Comparison of ENCODE assay signal across 19 cellular contexts in genomic region chr1:38892976-38893375, GRCh38. TPM values are rescaled to one million over a fixed set of nuclear protein-coding genes. Genes with fewer than 3 reads are reported as not detected.
DNase-seq lines count a peak whose midpoint lies in the region; ATAC-seq and TF ChIP-seq lines count a peak whose summit lies in the region.
"Had no signal": no experiment of that assay in that cellular context is flagged by ENCODE, and none has a peak within 500 bp of the region (broad histone marks: within the 10 kb centered on the region; RNA-seq: fewer than 3 reads in every experiment).

No MANE protein-coding gene starts in this region.

- no peak overlapping the region for H3K4me2 ChIP-seq in HCT116 (ENCODE audit: low read length)
- H3K4me2 ChIP-seq in osteoblast (ENCODE audit: insufficient read depth, low read length): no peak overlapping the region

- BruUV-seq in HCT116 (replicated peaks; lab: Mats Ljungman, UMichigan) (no TSS peak), Caco-2 (replicated peaks; lab: Mats Ljungman, UMichigan) (no TSS peak)

- H3K27me3 ChIP-seq in HCT116 (ENCODE audit: insufficient read depth, low read length) (no peaks in the 10 kb centered on the region), osteoblast (ENCODE audit: insufficient read depth, low read length) (no peaks in the 10 kb centered on the region), Caco-2 (replicated peaks; ENCODE audit: control insufficient read depth, insufficient read depth, low read length) (no peaks in the 10 kb centered on the region)

- H3K9me3 Mint-ChIP-seq in Caco-2 (ENCODE audit: unreplicated experiment): no peaks in the 10 kb centered on the region
- H3K9me3 Mint-ChIP-seq: CD4-positive, alpha-beta memory T cell had no signal

- H3K27ac Mint-ChIP-seq in Caco-2 (ENCODE audit: unreplicated experiment): no peak overlapping the region
- H3K27ac Mint-ChIP-seq: CD4-positive, alpha-beta memory T cell had no signal

- H2AFZ ChIP-seq in HCT116 (ENCODE audit: low read depth, low read length, poor library complexity, severe bottlenecking) (peak overlapping the region; percentile 14), osteoblast (ENCODE audit: low read length) (no peak overlapping the region)
- H2AFZ ChIP-seq: GM23248 had no signal

- H3K4me1 ChIP-seq in HCT116 (ENCODE audit: control insufficient read depth in 1 of 2, insufficient read depth in 2 of 2, low read length in 2 of 2) (no peaks in the 10 kb centered on the region), osteoblast (ENCODE audit: insufficient read depth, low read length) (no peaks in the 10 kb centered on the region), Caco-2 (no peaks in the 10 kb centered on the region)

- CTCF ChIA-PET in HCT116 (lab: Charles Lee): no interaction called here
- CTCF ChIA-PET in Caco-2 (lab: Charles Lee): no interaction called here

- H3K9me3 ChIP-seq in HCT116 (ENCODE audit: control insufficient read depth in 1 of 2, insufficient read depth in 1 of 2, low read depth in 1 of 2, low read length in 2 of 2) (no peaks in the 10 kb centered on the region), osteoblast (ENCODE audit: low read depth, low read length) (no peaks in the 10 kb centered on the region), Caco-2 (no peaks in the 10 kb centered on the region)

- H3K9me2 ChIP-seq in HCT116 (ENCODE audit: insufficient read depth): no peaks in the 10 kb centered on the region

- intact Hi-C loops in HCT116 (cut with micrococcal nuclease): no loop called here
- intact Hi-C loops in Caco-2 (cut with micrococcal nuclease; ENCODE audit: unreplicated experiment): no loop called here

- H3K4me1 Mint-ChIP-seq in Caco-2 (ENCODE audit: low read depth, unreplicated experiment): peaks cover 6% of the 10 kb centered on the region
- H3K4me1 Mint-ChIP-seq: CD4-positive, alpha-beta memory T cell had no signal

- no peak for TF ChIP-seq RAD21 in HCT116 (IDR thresholded peaks at IDR 0.05; ENCODE audit: low read depth)

- H3K36me3 ChIP-seq in HCT116 (ENCODE audit: control insufficient read depth in 1 of 2, insufficient read depth in 2 of 2, low read length in 2 of 2): no peaks in the 10 kb centered on the region
- H3K36me3 ChIP-seq in osteoblast (ENCODE audit: insufficient read depth, low read length): no peaks in the 10 kb centered on the region
- no peaks in the 10 kb centered on the region for H3K36me3 ChIP-seq in Caco-2 (ENCODE audit: control insufficient read depth, insufficient read depth, low read length)

- H3K36me3 Mint-ChIP-seq in Caco-2 (ENCODE audit: insufficient read depth, unreplicated experiment): no peaks in the 10 kb centered on the region
- H3K36me3 Mint-ChIP-seq: CD4-positive, alpha-beta memory T cell had no signal

- H3K4me3 Mint-ChIP-seq in Caco-2 (ENCODE audit: unreplicated experiment): no peak overlapping the region
- H3K4me3 Mint-ChIP-seq: CD4-positive, alpha-beta memory T cell had no signal

- RAD21 ChIA-PET in HCT116 (lab: Charles Lee; ENCODE audit: low non-redundant PET in 1 of 2, low total read pairs in 2 of 2, uncharacterized antibody in 2 of 2, unreplicated experiment in 2 of 2): no interaction called here

- no peaks in the 10 kb centered on the region for H3K79me2 ChIP-seq in HCT116 (ENCODE audit: insufficient read depth, low read length)
- H3K79me2 ChIP-seq in osteoblast (ENCODE audit: insufficient read depth, low read length): no peaks in the 10 kb centered on the region

- TF ChIP-seq POLR2A in HCT116 (IDR thresholded peaks at IDR 0.05; ENCODE audit: borderline replicate concordance, extremely low read depth, insufficient read depth, insufficient read length): no peak

- H3K4me3 ChIP-seq in HCT116 (replicated peaks in 1 of 2; ENCODE audit: low read depth in 1 of 2, low read length in 2 of 2) (no peak overlapping the region), osteoblast (ENCODE audit: insufficient read depth, low read length) (no peak overlapping the region), Caco-2 (ENCODE audit: low read depth, low read length) (no peak overlapping the region)
- H3K4me3 ChIP-seq: GM23248 had no signal

- H3K27ac ChIP-seq in HCT116 (ENCODE audit: low read depth, low read length) (no peak overlapping the region), osteoblast (ENCODE audit: low read depth, low read length) (no peak overlapping the region)
- H3K27ac ChIP-seq: GM23248 had no signal

- no peak overlapping the region for H3K9ac ChIP-seq in HCT116 (ENCODE audit: low read length)
- H3K9ac ChIP-seq: GM23248 had no signal

- TF ChIP-seq CTCF in HCT116 (IDR thresholded peaks at IDR 0.05 in 2 of 3, conservative IDR thresholded peaks at IDR 0.05 in 1 of 3; ENCODE audit: borderline replicate concordance in 1 of 3, insufficient read depth in 1 of 3, low read depth in 2 of 3, low read length in 2 of 3) (no peak), osteoblast (IDR thresholded peaks at IDR 0.05; ENCODE audit: extremely low read depth, low read depth, low read length) (no peak), Caco-2 (IDR thresholded peaks at IDR 0.05; ENCODE audit: insufficient read depth in 1 of 2, low read depth in 1 of 2, low read length in 1 of 2, severe bottlenecking in 1 of 2, unreplicated experiment in 1 of 2) (no peak)

- no peak for ATAC-seq in HCT116
- ATAC-seq in SK-N-SH treated with all-trans-retinoic acid at 6 μM for 48 hours: peak; percentile 40; the same call in 2 of the 3 replicates
- no peak for ATAC-seq in HG02870 (IDR thresholded peaks at IDR 0.05; ENCODE audit: unreplicated experiment)

- no peaks in the 10 kb centered on the region for H3K27me3 Mint-ChIP-seq in Caco-2 (ENCODE audit: insufficient read depth, unreplicated experiment)
- H3K27me3 Mint-ChIP-seq: CD4-positive, alpha-beta memory T cell had no signal

- H4K20me1 ChIP-seq in HCT116 (ENCODE audit: insufficient read depth) (no peaks in the 10 kb centered on the region), osteoblast (ENCODE audit: insufficient read depth, low read length) (no peaks in the 10 kb centered on the region)

- DNase-seq in HCT116 (ENCODE audit: low read depth, low spot score): no peak
- peak; percentile 70 for DNase-seq in osteoblast (ENCODE audit: insufficient read length, low spot score, missing footprints)
- no peak for DNase-seq in NCI-H748 (lab: John Stamatoyannopoulos, UW; ENCODE audit: unreplicated experiment)
- DNase-seq in Caco-2: no peak
- DNase-seq: C1 segment of cervical spinal cord; CD4-positive, alpha-beta memory T cell; COR-L47; DMS153; DND-41; EL; GDM1; GM23248; H7; HCEC 1CT had no signal

- POLR2A ChIA-PET in HCT116 (lab: Charles Lee): no interaction called here
- POLR2A ChIA-PET in Caco-2 (lab: Charles Lee): no interaction called here

TF ChIP-seq in HCT116, 20 proteins besides CTCF, POLR2A, EP300 and RAD21 (continues in another document):
- TF ChIP-seq FOSL1 (IDR thresholded peaks at IDR 0.05; ENCODE audit: low read depth): no peak
- no peak for TF ChIP-seq CEBPB (IDR thresholded peaks at IDR 0.05; ENCODE audit: low read depth)
- no peak for TF ChIP-seq JUND (IDR thresholded peaks at IDR 0.05)
- no peak for TF ChIP-seq ZNF274 (IDR thresholded peaks at IDR 0.05; ENCODE audit: low read depth, low read length)

TF ChIP-seq in SK-N-SH treated with all-trans-retinoic acid at 6 μM for 48 hours, 23 proteins besides CTCF, POLR2A, EP300 and RAD21:
- peak; percentile 17; the same call in 1 of the 2 replicates for TF ChIP-seq ISL1 (CRISPR knock-in tag; IDR thresholded peaks at IDR 0.05)
- no peak for TF ChIP-seq POU6F1 (CRISPR knock-in tag; IDR thresholded peaks at IDR 0.05; ENCODE audit: borderline replicate concordance, low read depth)
TF ChIP-seq in SK-N-SH treated with all-trans-retinoic acid at 6 μM for 48 hours: peak in this region for 1.

RNA-seq across cellular contexts. Expression of gene GJA9, which starts 11.6 kb away (rescaled TPM):
- total RNA-seq in HCT116 (2021; ENCODE audit: unreplicated experiment) (not detected), osteoblast (not detected in 2 replicates), Caco-2 (2022) (not detected in 2 replicates)
- 0.05 TPM in 2 replicates for polyA plus RNA-seq in HCT116 (2012)
- total RNA-seq: A172; A673; CD4-positive, alpha-beta memory T cell; H1; H7 had no signal
- polyA plus RNA-seq: CD4-positive, alpha-beta memory T cell; GM23248; H1 had no signal

RNA-seq across cellular contexts. Expression of gene MYCBP, which starts 19.8 kb away (rescaled TPM):
- total RNA-seq in HCT116 (2021; ENCODE audit: unreplicated experiment): 40.2 TPM
- polyA plus RNA-seq in HCT116 (2012): 7.5 and 12.1 TPM in 2 replicates
- 2.1 and 2.5 TPM in 2 replicates for total RNA-seq in osteoblast
- 21.8 and 27.7 TPM in 2 replicates for total RNA-seq in Caco-2 (2022)

RNA-seq across cellular contexts. Expression of gene RRAGC, which starts 33.4 kb away (rescaled TPM):
- total RNA-seq in HCT116 (2021; ENCODE audit: unreplicated experiment): 11.7 TPM
- 5.1 and 6.8 TPM in 2 replicates for polyA plus RNA-seq in HCT116 (2012)
- 57.9 and 64.5 TPM in 2 replicates for total RNA-seq in osteoblast
- 15.3 and 16.0 TPM in 2 replicates for total RNA-seq in Caco-2 (2022)

RNA-seq across cellular contexts. Expression of gene RHBDL2, which starts 48.7 kb away (rescaled TPM):
- total RNA-seq in HCT116 (2021; ENCODE audit: unreplicated experiment) (not detected), osteoblast (0.59 and 0.72 TPM in 2 replicates), Caco-2 (2022) (not detected in 2 replicates)
- polyA plus RNA-seq in HCT116 (2012): 0.05 TPM in 1 of 2 replicates, not detected in the other
- total RNA-seq: A673; CD4-positive, alpha-beta memory T cell had no signal
- polyA plus RNA-seq: CD4-positive, alpha-beta memory T cell had no signal
